In genomic region chr9:4497395-4497794, GRCh38 we compare ENCODE assay signal across 1 cellular context.
TF ChIP-seq lines count a peak whose summit lies in the region.

No MANE protein-coding gene starts in this region.

TF ChIP-seq in WTC11, 78 proteins besides CTCF, POLR2A, EP300 and RAD21 (continued from another document):
- TF ChIP-seq, protein P1, sequence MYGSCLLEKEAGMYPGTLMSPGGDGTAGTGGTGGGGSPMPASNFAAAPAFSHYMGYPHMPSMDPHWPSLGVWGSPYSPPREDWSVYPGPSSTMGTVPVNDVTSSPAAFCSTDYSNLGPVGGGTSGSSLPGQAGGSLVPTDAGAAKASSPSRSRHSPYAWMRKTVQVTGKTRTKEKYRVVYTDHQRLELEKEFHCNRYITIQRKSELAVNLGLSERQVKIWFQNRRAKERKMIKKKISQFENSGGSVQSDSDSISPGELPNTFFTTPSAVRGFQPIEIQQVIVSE (CRISPR knock-in tag; IDR thresholded peaks at IDR 0.05; ENCODE audit: borderline replicate concordance) = no peak
